In genomic region chr10:122307669-122308486, GRCh38 we compare ENCODE assay signal across 1 cellular context.
A peak's percentile ranks its signal among the peaks of the same experiment; 100 is the strongest.
TF ChIP-seq lines count a peak whose summit lies in the region.

No MANE protein-coding gene starts in this region.

TF ChIP-seq in GM12878, 131 proteins besides CTCF, POLR2A, EP300 and RAD21 (continued from another document):
- no peak for TF ChIP-seq SREBF2 (IDR thresholded peaks at IDR 0.05; ENCODE audit: low read length)
- peak; percentile 54; the same call in 1 of the 2 replicates for TF ChIP-seq IRF4 (IDR thresholded peaks at IDR 0.05; ENCODE audit: low read depth, low read length)
- no peak for TF ChIP-seq JUND (IDR thresholded peaks at IDR 0.05; ENCODE audit: low read depth, low read length)
- TF ChIP-seq CBFB (IDR thresholded peaks at IDR 0.05; ENCODE audit: low read depth) = no peak
- no peak for TF ChIP-seq RELB (IDR thresholded peaks at IDR 0.05; ENCODE audit: low read depth)
- peak; percentile 29 for TF ChIP-seq SKIL (IDR thresholded peaks at IDR 0.05; ENCODE audit: low read depth, poor library complexity, severe bottlenecking)
- TF ChIP-seq IKZF2 (IDR thresholded peaks at IDR 0.05) = peak; percentile 77 to 82
- TF ChIP-seq SPI1 (IDR thresholded peaks at IDR 0.05; ENCODE audit: borderline replicate concordance, insufficient read depth, low read depth, low read length) = peak; percentile 93
- no peak for TF ChIP-seq HSF1 (IDR thresholded peaks at IDR 0.05; ENCODE audit: low read depth, low read length)
- peak; percentile 68; the same call in 1 of the 3 replicates for TF ChIP-seq POU2F2 (IDR thresholded peaks at IDR 0.05; ENCODE audit: borderline replicate concordance, low read depth, low read length)
- TF ChIP-seq ATF7 (IDR thresholded peaks at IDR 0.05; ENCODE audit: low read depth) = peak; percentile 71
- no peak for TF ChIP-seq ZBED1 (IDR thresholded peaks at IDR 0.05; ENCODE audit: borderline replicate concordance)
